ENCODE assay signal across 10 cellular contexts in genomic region chr3:193554790-193555189, GRCh38. TPM values are rescaled to one million over a fixed set of nuclear protein-coding genes. Genes with fewer than 3 reads are reported as not detected.
DNase-seq lines count a peak whose midpoint lies in the region; ATAC-seq and TF ChIP-seq lines count a peak whose summit lies in the region.
"Had no signal": no experiment of that assay in that cellular context is flagged by ENCODE, and none has a peak within 500 bp of the region (broad histone marks: within the 10 kb centered on the region; RNA-seq: fewer than 3 reads in every experiment).

Gene ATP13A4 (minus strand): TSS chr3:193554895. CDS start chr3:193554799, 96 bp downstream.

- no peak within 1 kb of the TSS for H3K27ac ChIP-seq in Peyer's patch
- peak within 1 kb of the TSS; percentile 66 to 83 (median 74) for H3K27ac ChIP-seq in transverse colon
- H3K27ac ChIP-seq in testis = no peak within 1 kb of the TSS

- DNase-seq in Peyer's patch (peak in 2 of 3 donors; percentile 62 to 70), mucosa of descending colon (peak; percentile 77 to 83 (median 77)), transverse colon (peak; percentile 80), testis (no peak), germinal center (ENCODE audit: low spot score) (no peak), OCI-M1 (lab: John Stamatoyannopoulos, UW) (no peak)
- DNase-seq: activated CD8-positive, alpha-beta T cell treated with anti-CD3 and anti-CD28 coated beads, Interleukin-2, amount 10 ng/mL, durations not matched to agents 7 days and 5 days; CD4-positive, alpha-beta memory T cell; left cardiac atrium had no signal

- H3K36me3 ChIP-seq in Peyer's patch = no peaks in the 10 kb centered on the region
- H3K36me3 ChIP-seq in mucosa of descending colon (ENCODE audit: low read depth) = no peaks in the 10 kb centered on the region
- H3K36me3 ChIP-seq in transverse colon = no peaks in the 10 kb centered on the region
- H3K36me3 ChIP-seq in testis (ENCODE audit: low read depth, missing control alignments) = no peaks in the 10 kb centered on the region

- no peak for TF ChIP-seq EP300 in transverse colon (IDR thresholded peaks at IDR 0.05; ENCODE audit: low read depth)

- ATAC-seq in esophagus mucosa (peak; percentile 85), mucosa of descending colon (peak; percentile 92)
- ATAC-seq: activated CD8-positive, alpha-beta T cell treated with anti-CD3 and anti-CD28 coated beads, Interleukin-2, amount 10 ng/mL, durations not matched to agents 7 days and 5 days; left cardiac atrium had no signal

- H3K4me1 ChIP-seq in Peyer's patch (no peaks in the 10 kb centered on the region), mucosa of descending colon (ENCODE audit: low read depth) (peaks cover 4% of the 10 kb centered on the region), transverse colon (peaks cover 0 to 23% (median 15%) of the 10 kb centered on the region in 4 donors), testis (no peaks in the 10 kb centered on the region)

- TF ChIP-seq CTCF in Peyer's patch (IDR thresholded peaks at IDR 0.05) (no peak), mucosa of descending colon (IDR thresholded peaks at IDR 0.05) (no peak), transverse colon (IDR thresholded peaks at IDR 0.05) (no peak), testis (IDR thresholded peaks at IDR 0.05) (no peak)

- WGBS in transverse colon (ENCODE audit: low coverage in 1 of 2), 2 donors = 31 to 40% methylated on average over 1 to 8 of the region's 8 CpGs
- WGBS in testis, 2 donors = 28 to 43% methylated on average over 8 of the region's 8 CpGs

- H3K9me3 ChIP-seq in Peyer's patch (no peaks in the 10 kb centered on the region), mucosa of descending colon (no peaks in the 10 kb centered on the region), transverse colon (no peaks in the 10 kb centered on the region), testis (no peaks in the 10 kb centered on the region)

- in situ Hi-C loops in transverse colon (cut with MboI; ENCODE audit: low pct_ligation_motif_present in 1 of 4, low pct_unique_long_range_greater_than_20kb in 1 of 4, low sequenced_read_pairs in 3 of 4) = loop anchor here in 3 of 4 donors (25.0 kb wide), 5 partner anchors 92 to 1092 kb away; no protein-coding TSS in a partner anchor

- H3K4me3 ChIP-seq in Peyer's patch (peak within 1 kb of the TSS in 2 of 4 donors; percentile 9 to 21), mucosa of descending colon (no peak within 1 kb of the TSS), transverse colon (peak within 1 kb of the TSS in 3 of 4 donors; percentile 13 to 38 (median 22)), testis (no peak within 1 kb of the TSS)

- intact Hi-C loops in mucosa of descending colon (cut with DNase I, micrococcal nuclease) = no loop called here
- intact Hi-C loops in transverse colon (cut with DNase I; ENCODE audit: low total_unique reads) = no loop called here
- intact Hi-C loops in testis (cut with DNase I; ENCODE audit: low total_unique reads) = no loop called here

- no peaks in the 10 kb centered on the region for H3K27me3 ChIP-seq in Peyer's patch
- no peaks in the 10 kb centered on the region for H3K27me3 ChIP-seq in transverse colon
- H3K27me3 ChIP-seq in testis = no peaks in the 10 kb centered on the region

- TF ChIP-seq POLR2A in Peyer's patch (IDR thresholded peaks at IDR 0.05) = peak in 1 of 2 donors; percentile 9
- TF ChIP-seq POLR2A in transverse colon (IDR thresholded peaks at IDR 0.05) = peak; percentile 84
- TF ChIP-seq POLR2A in testis (IDR thresholded peaks at IDR 0.05) = no peak

RNA-seq across cellular contexts. Expression of gene ATP13A4, which starts in this region (rescaled TPM):
- 1 to 10 TPM in 2 of 4 donors, under 1 TPM in 1, not detected in 1; 0.47 to 2.1 (median 1.1) TPM for total RNA-seq in Peyer's patch
- total RNA-seq in esophagus mucosa = 20.5 TPM
- 10 to 100 TPM in 2 of 3 donors, 1 to 10 TPM in 1; 7.3 to 33.6 (median 19.1) TPM for total RNA-seq in mucosa of descending colon
- 10 to 100 TPM in 1 of 4 donors, 1 to 10 TPM in 3; 5.6 to 13.4 (median 6.9) TPM for total RNA-seq in transverse colon
- 1 to 10 TPM; 1.9 to 4.1 TPM for total RNA-seq in testis
- polyA plus RNA-seq in testis (ENCODE audit: insufficient read depth, low read depth, low replicate concordance) = 0.98 TPM

Comparison
In these comparisons a context has a peak if more than half of its experiments do, and no peak if none do; other contexts are left out.
1. DNase-seq: peak in Peyer's patch (2 of 3), mucosa of descending colon (3 of 3) and transverse colon (single experiment); none in testis (single experiment), germinal center (single experiment) and OCI-M1 (single experiment).
2. H3K27ac ChIP-seq: peak in transverse colon (4 of 4); none in Peyer's patch (0 of 4) and testis (0 of 2).
3. H3K4me3 ChIP-seq: peak in transverse colon (3 of 4); none in mucosa of descending colon (single experiment) and testis (0 of 2).